29 cellular contexts compared by ENCODE assay signal in genomic region chr11:112516261-112516660, GRCh38.
"Had no signal": no experiment of that assay in that cellular context is flagged by ENCODE, and none has a peak within 500 bp of the region (broad histone marks: within the 10 kb centered on the region; RNA-seq: fewer than 3 reads in every experiment).

No MANE protein-coding gene starts in this region.

- ATAC-seq: activated T-cell treated with anti-CD3 and anti-CD28 coated beads, Interleukin-2, amount 50 U/mL, for 4 hours; foreskin keratinocyte; heart left ventricle; left colon; natural killer cell treated with Interleukin-12 subunit alpha and Interleukin-12 subunit beta and Interleukin-15 and Interleukin-18, amount 100 ng/mL, for 72 hours; sciatic nerve; stimulated activated naive B cell treated with anti-CD40 and anti-IgM and Interleukin-4, amounts not matched to agents 10 μg/mL and 1 μg/mL and 100 μg/mL, for 72 hours; upper lobe of right lung had no signal

- H3K36me3 Mint-ChIP-seq: natural killer cell treated with Interleukin-12 subunit alpha and Interleukin-12 subunit beta and Interleukin-15 and Interleukin-18, amount 100 ng/mL, for 72 hours; stimulated activated naive B cell treated with anti-CD40 and anti-IgM and Interleukin-4, amounts not matched to agents 10 μg/mL and 1 μg/mL and 100 μg/mL, for 72 hours had no signal

- H3K27me3 ChIP-seq: stomach, tibial artery, upper lobe of right lung had no signal

- H3K27ac Mint-ChIP-seq: activated CD4-positive, alpha-beta memory T cell treated with anti-CD3 and anti-CD28 coated beads, Interleukin-2, amount 10 ng/mL, durations not matched to agents 7 days and 5 days; activated CD4-positive, alpha-beta T cell treated with anti-CD3 and anti-CD28 coated beads, Interleukin-2, amount 10 ng/mL, durations not matched to agents 7 days and 5 days; activated T-helper 17 cell treated with anti-CD3 and anti-CD28 coated beads, Interleukin-2, amount 50 U/mL, for 72 hours; stimulated activated naive B cell treated with anti-CD40 and anti-IgM and Interleukin-4, amounts not matched to agents 10 μg/mL and 1 μg/mL and 100 μg/mL, for 72 hours had no signal

- H3K4me3 ChIP-seq: heart left ventricle, smooth muscle cell, stomach, tibial artery, upper lobe of right lung had no signal

- H3K9me3 ChIP-seq: heart left ventricle, stomach, tibial artery, upper lobe of right lung had no signal

- H3K27me3 Mint-ChIP-seq: activated CD4-positive, alpha-beta memory T cell treated with anti-CD3 and anti-CD28 coated beads, Interleukin-2, amount 10 ng/mL, durations not matched to agents 7 days and 5 days had no signal

- H3K4me1 ChIP-seq: foreskin keratinocyte, heart left ventricle, stomach, tibial artery, upper lobe of right lung had no signal

- H3K36me3 ChIP-seq: heart left ventricle, stomach, tibial artery, upper lobe of right lung had no signal

- H3K27ac ChIP-seq: foreskin keratinocyte, heart left ventricle, stomach, tibial artery, upper lobe of right lung had no signal

- FAIRE-seq: endothelial cell of umbilical vein, kidney had no signal

- DNase-seq: activated CD4-positive, alpha-beta memory T cell treated with anti-CD3 and anti-CD28 coated beads, Interleukin-2, amount 10 ng/mL, durations not matched to agents 7 days and 5 days; activated CD4-positive, alpha-beta T cell treated with anti-CD3 and anti-CD28 coated beads for 1 hour; activated CD4-positive, alpha-beta T cell treated with anti-CD3 and anti-CD28 coated beads, Interleukin-2, amount 10 ng/mL, durations not matched to agents 7 days and 5 days; activated gamma-delta T cell treated with Interleukin-2 at 50 U/mL for 16 hours; activated naive CD4-positive, alpha-beta T cell treated with anti-CD3 and anti-CD28 coated beads, Interleukin-2, amount 50 U/mL, for 16 hours; activated T-cell treated with anti-CD3 and anti-CD28 coated beads, Interleukin-2, amount 50 U/mL, for 4 hours; amniotic stem cell; central memory CD4-positive, alpha-beta T cell; foreskin keratinocyte; heart left ventricle; hypothalamus; immature natural killer cell; kidney; left colon; midbrain; posterior cingulate gyrus; retina; stimulated activated CD4-positive, alpha-beta T cell treated with anti-CD3 and anti-CD28 coated beads, Interleukin-1b, Interleukin-23, amount 100 ng/mL, for 48 hours; stimulated activated CD4-positive, alpha-beta T cell treated with anti-CD3 and anti-CD28 coated beads, Interleukin-4, amount 100 ng/mL, for 4 hours; stimulated activated CD8-positive, alpha-beta memory T cell treated with anti-CD3 and anti-CD28 coated beads, Interleukin-4, amount 100 ng/mL, for 48 hours; stimulated activated naive B cell treated with anti-CD40 and anti-IgM and Interleukin-4, amounts not matched to agents 10 μg/mL and 1 μg/mL and 100 μg/mL, for 72 hours; stomach; tibial artery; upper lobe of right lung had no signal

- H3K4me2 ChIP-seq: smooth muscle cell had no signal

- H3K9me3 Mint-ChIP-seq: activated CD4-positive, alpha-beta memory T cell treated with anti-CD3 and anti-CD28 coated beads, Interleukin-2, amount 10 ng/mL, durations not matched to agents 7 days and 5 days; activated T-cell treated with anti-CD3 and anti-CD28 coated beads, Interleukin-2, amount 50 U/mL, for 4 hours; activated T-helper 17 cell treated with anti-CD3 and anti-CD28 coated beads, Interleukin-2, amount 50 U/mL, for 72 hours; natural killer cell treated with Interleukin-12 subunit alpha and Interleukin-12 subunit beta and Interleukin-15 and Interleukin-18, amount 100 ng/mL, for 72 hours had no signal

- H3K4me3 Mint-ChIP-seq: activated CD4-positive, alpha-beta memory T cell treated with anti-CD3 and anti-CD28 coated beads, Interleukin-2, amount 10 ng/mL, durations not matched to agents 7 days and 5 days; activated CD4-positive, alpha-beta T cell treated with anti-CD3 and anti-CD28 coated beads, Interleukin-2, amount 10 ng/mL, durations not matched to agents 7 days and 5 days; activated T-cell treated with anti-CD3 and anti-CD28 coated beads, Interleukin-2, amount 50 U/mL, for 4 hours; activated T-helper 17 cell treated with anti-CD3 and anti-CD28 coated beads, Interleukin-2, amount 50 U/mL, for 72 hours; natural killer cell treated with Interleukin-12 subunit alpha and Interleukin-12 subunit beta and Interleukin-15 and Interleukin-18, amount 100 ng/mL, for 72 hours; stimulated activated naive B cell treated with anti-CD40 and anti-IgM and Interleukin-4, amounts not matched to agents 10 μg/mL and 1 μg/mL and 100 μg/mL, for 72 hours had no signal
